ENCODE assay signal across 1 cellular context in genomic region chr16:8537691-8538342, GRCh38.
TF ChIP-seq lines count a peak whose summit lies in the region.

No MANE protein-coding gene starts in this region.

TF ChIP-seq in HepG2, 621 proteins besides CTCF, POLR2A, EP300 and RAD21 (continued from another document and continues in another):
- peak; percentile 75; the same call in 1 of the 2 replicates for TF ChIP-seq ZNF503 (CRISPR knock-in tag; IDR thresholded peaks at IDR 0.05)
- TF ChIP-seq ARNT2 (CRISPR knock-in tag; IDR thresholded peaks at IDR 0.05; ENCODE audit: low read depth) = no peak
- no peak for TF ChIP-seq NONO (IDR thresholded peaks at IDR 0.05)
- 0 out of 2 replicates have a peak, but pooled peaks have one; percentile 28 for TF ChIP-seq NONO (CRISPR knock-in tag; conservative IDR thresholded peaks at IDR 0.05)
- TF ChIP-seq ZFP1 (CRISPR knock-in tag; IDR thresholded peaks at IDR 0.05) = no peak
- TF ChIP-seq MBD4 (IDR thresholded peaks at IDR 0.05; ENCODE audit: borderline replicate concordance, low read length) = no peak
- TF ChIP-seq GPBP1L1 (CRISPR knock-in tag; IDR thresholded peaks at IDR 0.05) = no peak
- no peak for TF ChIP-seq ZNF570 (CRISPR knock-in tag; IDR thresholded peaks at IDR 0.05; ENCODE audit: borderline replicate concordance)
- TF ChIP-seq HNRNPLL (IDR thresholded peaks at IDR 0.05; ENCODE audit: low read depth, low read length, poor library complexity, severe bottlenecking) = no peak
- no peak for TF ChIP-seq SNAPC4 (CRISPR knock-in tag; IDR thresholded peaks at IDR 0.05)
- no peak for TF ChIP-seq HIVEP1 (CRISPR knock-in tag; IDR thresholded peaks at IDR 0.05)
- TF ChIP-seq SETDB1 (CRISPR knock-in tag; IDR thresholded peaks at IDR 0.05; ENCODE audit: borderline replicate concordance) = no peak
- peak; percentile 71; the same call in 1 of the 2 replicates for TF ChIP-seq AHDC1 (CRISPR knock-in tag; IDR thresholded peaks at IDR 0.05; ENCODE audit: borderline replicate concordance)
- no peak for TF ChIP-seq ZNF784 (CRISPR knock-in tag; IDR thresholded peaks at IDR 0.05; ENCODE audit: borderline replicate concordance)
- no peak for TF ChIP-seq ZFP62 (CRISPR knock-in tag; IDR thresholded peaks at IDR 0.05)
- no peak for TF ChIP-seq MZF1 (CRISPR knock-in tag; IDR thresholded peaks at IDR 0.05; ENCODE audit: borderline replicate concordance)
- no peak for TF ChIP-seq ZNF530 (CRISPR knock-in tag; IDR thresholded peaks at IDR 0.05; ENCODE audit: low read depth)
- TF ChIP-seq KAT2B (IDR thresholded peaks at IDR 0.05; ENCODE audit: borderline replicate concordance, low read depth, low read length) = peak; percentile 55
- 0 out of 4 replicates have a peak, but pooled peaks of 1 of the 2 experiments have one; percentile 22 for TF ChIP-seq NR2F1 (CRISPR knock-in tag; IDR thresholded peaks at IDR 0.05)
- TF ChIP-seq GFI1 (CRISPR knock-in tag; IDR thresholded peaks at IDR 0.05; ENCODE audit: borderline replicate concordance) = peak; percentile 45
- TF ChIP-seq ZBTB3 (CRISPR knock-in tag; IDR thresholded peaks at IDR 0.05; ENCODE audit: borderline replicate concordance, low read depth) = no peak
- no peak for TF ChIP-seq ZNF646 (CRISPR knock-in tag; IDR thresholded peaks at IDR 0.05)
- TF ChIP-seq KMT2A (CRISPR knock-in tag; IDR thresholded peaks at IDR 0.05) = no peak
- no peak for TF ChIP-seq DZIP1 (CRISPR knock-in tag; IDR thresholded peaks at IDR 0.05)
- no peak for TF ChIP-seq ZNF740 (CRISPR knock-in tag; IDR thresholded peaks at IDR 0.05)
- TF ChIP-seq CREBL2 (CRISPR knock-in tag; IDR thresholded peaks at IDR 0.05; ENCODE audit: borderline replicate concordance) = no peak
- TF ChIP-seq SALL1 (CRISPR knock-in tag; IDR thresholded peaks at IDR 0.05) = peak; percentile 95
- TF ChIP-seq SMYD3 (CRISPR knock-in tag; IDR thresholded peaks at IDR 0.05) = no peak
- no peak for TF ChIP-seq ZNF766 (CRISPR knock-in tag; IDR thresholded peaks at IDR 0.05; ENCODE audit: borderline replicate concordance)
- no peak for TF ChIP-seq SMAD9 (CRISPR knock-in tag; IDR thresholded peaks at IDR 0.05)
